Comparison of ENCODE assay signal across 10 cellular contexts in the genomic region with DNA sequence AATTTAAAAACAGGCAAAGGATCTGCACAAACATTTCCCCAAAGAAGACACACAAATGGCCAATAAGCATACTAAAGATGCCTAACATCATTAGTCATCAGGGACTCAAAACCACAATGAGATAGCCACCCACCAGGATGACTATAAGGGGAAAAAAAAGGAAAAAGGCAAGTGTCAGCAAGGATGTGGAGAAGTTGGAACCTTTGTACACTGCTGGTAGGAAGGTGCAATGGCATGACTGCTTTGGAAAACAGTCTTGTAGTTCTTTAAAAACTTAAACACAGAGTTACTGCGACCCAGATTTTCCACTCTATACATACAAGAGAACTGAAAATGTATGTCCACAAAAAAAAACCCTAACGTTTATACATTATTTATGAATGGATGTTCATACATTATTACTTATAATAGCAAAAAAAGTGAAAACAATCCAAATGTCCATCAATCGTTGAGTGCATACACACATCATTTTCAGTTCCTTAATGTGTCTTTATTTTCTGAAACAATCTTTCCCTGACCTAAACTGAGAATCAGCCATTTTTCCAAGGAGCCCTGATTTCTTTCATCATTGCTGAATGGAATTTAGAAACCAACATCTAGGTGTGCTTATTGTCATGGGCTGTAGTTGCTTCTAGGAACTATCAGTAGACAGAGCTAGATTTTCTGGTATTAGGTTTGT.
A peak's percentile ranks its signal among the peaks of the same experiment; 100 is the strongest.
DNase-seq lines count a peak whose midpoint lies in the region; ATAC-seq, FAIRE-seq and TF ChIP-seq lines count a peak whose summit lies in the region.
"Had no signal": no experiment of that assay in that cellular context is flagged by ENCODE, and none has a peak within 500 bp of the region (broad histone marks: within the 10 kb centered on the region; RNA-seq: fewer than 3 reads in every experiment).

No MANE protein-coding gene starts in this region.

- peaks cover 4% of the 10 kb centered on the region for H3K9me3 Mint-ChIP-seq in activated naive CD8-positive, alpha-beta T cell treated with anti-CD3 and anti-CD28 coated beads, Interleukin-2, amount 50 U/mL, for 24 hours
- H3K9me3 Mint-ChIP-seq in activated naive CD8-positive, alpha-beta T cell treated with anti-CD3 and anti-CD28 coated beads for 36 hours, result peaks cover 3% of the 10 kb centered on the region
- H3K9me3 Mint-ChIP-seq in type B pancreatic cell, result peaks cover 4% of the 10 kb centered on the region

- H3K36me3 Mint-ChIP-seq in activated naive CD8-positive, alpha-beta T cell treated with anti-CD3 and anti-CD28 coated beads, Interleukin-2, amount 50 U/mL, for 24 hours (ENCODE audit: low read depth), result no peaks in the 10 kb centered on the region
- H3K36me3 Mint-ChIP-seq in activated naive CD8-positive, alpha-beta T cell treated with anti-CD3 and anti-CD28 coated beads for 36 hours, result no peaks in the 10 kb centered on the region
- H3K36me3 Mint-ChIP-seq in type B pancreatic cell, result no peaks in the 10 kb centered on the region
- H3K36me3 Mint-ChIP-seq: CD14-positive monocyte had no signal

- H3K27ac Mint-ChIP-seq in activated naive CD8-positive, alpha-beta T cell treated with anti-CD3 and anti-CD28 coated beads, Interleukin-2, amount 50 U/mL, for 24 hours, result peak overlapping the region; percentile 61
- H3K27ac Mint-ChIP-seq in activated naive CD8-positive, alpha-beta T cell treated with anti-CD3 and anti-CD28 coated beads for 36 hours, result no peak overlapping the region
- H3K27ac Mint-ChIP-seq in type B pancreatic cell, result no peak overlapping the region
- H3K27ac Mint-ChIP-seq: CD14-positive monocyte had no signal

- peak; percentile 32 for TF ChIP-seq CTCF in type B pancreatic cell (conservative IDR thresholded peaks at IDR 0.05)

- H3K4me1 Mint-ChIP-seq in activated naive CD8-positive, alpha-beta T cell treated with anti-CD3 and anti-CD28 coated beads, Interleukin-2, amount 50 U/mL, for 24 hours, result peaks cover 20% of the 10 kb centered on the region
- H3K4me1 Mint-ChIP-seq in activated naive CD8-positive, alpha-beta T cell treated with anti-CD3 and anti-CD28 coated beads for 36 hours, result peaks cover 9% of the 10 kb centered on the region
- H3K4me1 Mint-ChIP-seq in type B pancreatic cell (ENCODE audit: unreplicated experiment), result no peaks in the 10 kb centered on the region
- H3K4me1 Mint-ChIP-seq: CD14-positive monocyte had no signal

- ATAC-seq in activated naive CD8-positive, alpha-beta T cell treated with anti-CD3 and anti-CD28 coated beads, Interleukin-2, amount 50 U/mL, for 24 hours, result peak; percentile 76
- ATAC-seq in HG02884 (IDR thresholded peaks at IDR 0.05; ENCODE audit: unreplicated experiment), result no peak

- H3K4me3 Mint-ChIP-seq in activated naive CD8-positive, alpha-beta T cell treated with anti-CD3 and anti-CD28 coated beads, Interleukin-2, amount 50 U/mL, for 24 hours, result no peak overlapping the region
- no peak overlapping the region for H3K4me3 Mint-ChIP-seq in activated naive CD8-positive, alpha-beta T cell treated with anti-CD3 and anti-CD28 coated beads for 36 hours
- H3K4me3 Mint-ChIP-seq in type B pancreatic cell, result no peak overlapping the region
- H3K4me3 Mint-ChIP-seq: CD14-positive monocyte had no signal

- no peaks in the 10 kb centered on the region for H3K27me3 Mint-ChIP-seq in activated naive CD8-positive, alpha-beta T cell treated with anti-CD3 and anti-CD28 coated beads, Interleukin-2, amount 50 U/mL, for 24 hours
- H3K27me3 Mint-ChIP-seq in activated naive CD8-positive, alpha-beta T cell treated with anti-CD3 and anti-CD28 coated beads for 36 hours, result no peaks in the 10 kb centered on the region
- H3K27me3 Mint-ChIP-seq in type B pancreatic cell, result no peaks in the 10 kb centered on the region

- peak; percentile 98 for FAIRE-seq in RCC 7860 (lab: Jason Lieb, UNC)

- no peak for DNase-seq in activated naive CD8-positive, alpha-beta T cell treated with anti-CD3 and anti-CD28 coated beads, Interleukin-2, amount 50 U/mL, for 24 hours
- DNase-seq in activated naive CD8-positive, alpha-beta T cell treated with anti-CD3 and anti-CD28 coated beads for 36 hours, result no peak
- DNase-seq in RCC 7860 (ENCODE audit: low spot score) (peak; percentile 87), fibroblast of gingiva (ENCODE audit: low read depth) (peak; percentile 45), type B pancreatic cell (ENCODE audit: extremely low spot score, unreplicated experiment) (no peak), cerebellar nuclear complex (lab: John Stamatoyannopoulos, UW) (no peak), inferior parietal cortex (ENCODE audit: extremely low spot score) (no peak)
- DNase-seq: activated CD4-positive, alpha-beta T cell treated with anti-CD3 and anti-CD28 coated beads for 48 hours had no signal

Comparison
In these comparisons a context has a peak if more than half of its experiments do, and no peak if none do; other contexts are left out.
1. DNase-seq: peak in RCC 7860 (single experiment) and fibroblast of gingiva (single experiment); none in activated naive CD8-positive, alpha-beta T cell treated with anti-CD3 and anti-CD28 coated beads, Interleukin-2, amount 50 U/mL, for 24 hours (single experiment), activated naive CD8-positive, alpha-beta T cell treated with anti-CD3 and anti-CD28 coated beads for 36 hours (single experiment), type B pancreatic cell (single experiment), cerebellar nuclear complex (0 of 2) and inferior parietal cortex (single experiment).